ENCODE assay signal across 8 cellular contexts in genomic region chr9:133134419-133135190, GRCh38. TPM values are rescaled to one million over a fixed set of nuclear protein-coding genes. Genes with fewer than 3 reads are reported as not detected.
DNase-seq lines count a peak whose midpoint lies in the region; ATAC-seq and TF ChIP-seq lines count a peak whose summit lies in the region.

No MANE protein-coding gene starts in this region.

- H3F3A ChIP-seq in SK-N-SH (replicated peaks; ENCODE audit: insufficient read depth), result peaks cover 23% of the 10 kb centered on the region

- TF ChIP-seq EP300 in SK-N-SH (IDR thresholded peaks at IDR 0.05; ENCODE audit: borderline replicate concordance in 1 of 2, low read depth in 1 of 2, low read length in 1 of 2), result no peak

- peak overlapping the region; percentile 98 for H3K27ac Mint-ChIP-seq in activated naive CD8-positive, alpha-beta T cell

- no peaks in the 10 kb centered on the region for H3K36me3 ChIP-seq in SK-N-SH (replicated peaks in 1 of 2; ENCODE audit: control insufficient read depth in 1 of 2, insufficient read depth in 2 of 2, low read length in 1 of 2)

- H2AFZ ChIP-seq in SK-N-SH (ENCODE audit: low read depth), result no peak overlapping the region

- H3K9me3 ChIP-seq in SK-N-SH, result no peaks in the 10 kb centered on the region

- H3K9me2 ChIP-seq in SK-N-SH, result no peaks in the 10 kb centered on the region

- peak overlapping the region; percentile 47 for H3K9ac ChIP-seq in SK-N-SH

- peaks cover 27 to 63% of the 10 kb centered on the region in 2 experiments; a peak in 3 of 4 replicates for H3K4me1 ChIP-seq in SK-N-SH (ENCODE audit: control insufficient read depth in 1 of 2, insufficient read depth in 2 of 2, low read depth in 1 of 2, low read length in 1 of 2)

- 82% methylated on average over 10 of the region's 12 CpGs for WGBS in SK-N-SH (ENCODE audit: low lambda C conversion rate)

- POLR2A ChIA-PET in SK-N-SH (lab: Yijun Ruan, JAX), result interaction anchor here (1.1 to 2.9 kb wide), 5 partner anchors 14 to 465 kb away, joined by 3 to 51 read pairs (median 5); partner anchors contain the start of genes DDX31 and RALGDS

- TF ChIP-seq RAD21 in SK-N-SH (IDR thresholded peaks at IDR 0.05; ENCODE audit: low read length), result no peak

- H3K79me2 ChIP-seq in SK-N-SH (ENCODE audit: insufficient read depth), result peaks cover 14% of the 10 kb centered on the region; the same call in 1 of the 2 replicates

- ATAC-seq in SK-N-SH treated with all-trans-retinoic acid at 6 μM for 48 hours, result no peak; the same call in 2 of the 3 replicates
- ATAC-seq in stimulated activated naive CD8-positive, alpha-beta T cell treated with anti-CD3 and anti-CD28 coated beads, Interleukin-15, Interleukin-2, amounts not matched to agents 100 U/mL and 50 U/mL, for 24 hours, result peak; percentile 4
- ATAC-seq in GM19397 (IDR thresholded peaks at IDR 0.05; ENCODE audit: unreplicated experiment), result no peak

- no peaks in the 10 kb centered on the region for H3K9me3 Mint-ChIP-seq in activated naive CD8-positive, alpha-beta T cell (ENCODE audit: low read depth)

- peak overlapping the region; percentile 85 for H3K4me3 Mint-ChIP-seq in activated naive CD8-positive, alpha-beta T cell

- CTCF ChIA-PET in SK-N-SH (lab: Yijun Ruan, JAX), result interaction anchor here (0.6 to 12.1 kb wide), 8 partner anchors 11 to 157 kb away, joined by 3 to 163 read pairs (median 8); no protein-coding TSS in a partner anchor

- H3K27me3 ChIP-seq in SK-N-SH (ENCODE audit: insufficient read depth) (no peaks in the 10 kb centered on the region), layer of hippocampus (ENCODE audit: control insufficient read depth, insufficient read depth, low read length) (no peaks in the 10 kb centered on the region)

- TF ChIP-seq CTCF in SK-N-SH (IDR thresholded peaks at IDR 0.05), result no peak

- H3K27ac ChIP-seq in SK-N-SH (ENCODE audit: low read depth in 2 of 2, low read length in 1 of 2) (peak overlapping the region; percentile 89 to 97), layer of hippocampus (ENCODE audit: low read depth, low read length) (peak overlapping the region; percentile 100)

- peaks cover 2% of the 10 kb centered on the region for H3K36me3 Mint-ChIP-seq in activated naive CD8-positive, alpha-beta T cell

- DNase-seq in SK-N-SH (no peak), NOMO-1 (lab: John Stamatoyannopoulos, UW; ENCODE audit: unreplicated experiment in 2 of 2) (no peak), SIG-M5 (lab: John Stamatoyannopoulos, UW) (no peak)
- no peak for DNase-seq in stimulated activated naive CD8-positive, alpha-beta T cell treated with anti-CD3 and anti-CD28 coated beads, Interleukin-15, Interleukin-2, amounts not matched to agents 100 U/mL and 50 U/mL, for 24 hours

- H3K27me3 Mint-ChIP-seq in activated naive CD8-positive, alpha-beta T cell, result no peaks in the 10 kb centered on the region

- H3K4me3 ChIP-seq in SK-N-SH (ENCODE audit: low read depth in 2 of 2, low read length in 1 of 2), result no peak overlapping the region

- H3K4me1 Mint-ChIP-seq in activated naive CD8-positive, alpha-beta T cell (ENCODE audit: low read depth), result peaks cover 62% of the 10 kb centered on the region

- H3K4me2 ChIP-seq in SK-N-SH, result peak overlapping the region; percentile 62

- peaks cover 68% of the 10 kb centered on the region for H4K20me1 ChIP-seq in SK-N-SH (ENCODE audit: insufficient read depth)

TF ChIP-seq in SK-N-SH, 30 proteins besides CTCF, POLR2A, EP300 and RAD21:
- TF ChIP-seq NRF1 (IDR thresholded peaks at IDR 0.05; ENCODE audit: low read depth, low read length), result no peak
- no peak for TF ChIP-seq GABPA (IDR thresholded peaks at IDR 0.05; ENCODE audit: low read depth)
- no peak for TF ChIP-seq SIN3A (IDR thresholded peaks at IDR 0.05; ENCODE audit: borderline replicate concordance, low read depth, low read length)
- TF ChIP-seq NFIC (IDR thresholded peaks at IDR 0.05; ENCODE audit: borderline replicate concordance), result no peak
- TF ChIP-seq RXRA (IDR thresholded peaks at IDR 0.05; ENCODE audit: borderline replicate concordance, low read depth), result no peak
- TF ChIP-seq, protein P1, sequence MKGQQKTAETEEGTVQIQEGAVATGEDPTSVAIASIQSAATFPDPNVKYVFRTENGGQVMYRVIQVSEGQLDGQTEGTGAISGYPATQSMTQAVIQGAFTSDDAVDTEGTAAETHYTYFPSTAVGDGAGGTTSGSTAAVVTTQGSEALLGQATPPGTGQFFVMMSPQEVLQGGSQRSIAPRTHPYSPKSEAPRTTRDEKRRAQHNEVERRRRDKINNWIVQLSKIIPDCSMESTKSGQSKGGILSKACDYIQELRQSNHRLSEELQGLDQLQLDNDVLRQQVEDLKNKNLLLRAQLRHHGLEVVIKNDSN (IDR thresholded peaks at IDR 0.05; ENCODE audit: borderline replicate concordance, low read depth), result no peak
- TF ChIP-seq, protein P2, sequence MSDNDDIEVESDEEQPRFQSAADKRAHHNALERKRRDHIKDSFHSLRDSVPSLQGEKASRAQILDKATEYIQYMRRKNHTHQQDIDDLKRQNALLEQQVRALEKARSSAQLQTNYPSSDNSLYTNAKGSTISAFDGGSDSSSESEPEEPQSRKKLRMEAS (IDR thresholded peaks at IDR 0.05; ENCODE audit: low read depth), result no peak
- no peak for TF ChIP-seq RFX5 (IDR thresholded peaks at IDR 0.05; ENCODE audit: low read length)

TF ChIP-seq in SK-N-SH treated with all-trans-retinoic acid at 6 μM for 48 hours, 23 proteins besides CTCF, POLR2A, EP300 and RAD21:
- TF ChIP-seq SNAI2 (CRISPR knock-in tag; IDR thresholded peaks at IDR 0.05) (no peak), ZFP3 (CRISPR knock-in tag; IDR thresholded peaks at IDR 0.05) (no peak), OSR1 (CRISPR knock-in tag; IDR thresholded peaks at IDR 0.05) (no peak), PPARA (CRISPR knock-in tag; IDR thresholded peaks at IDR 0.05; ENCODE audit: borderline replicate concordance) (no peak), CSDC2 (CRISPR knock-in tag; IDR thresholded peaks at IDR 0.05) (no peak), RARB (CRISPR knock-in tag; IDR thresholded peaks at IDR 0.05) (no peak)
- TF ChIP-seq, protein P3, sequence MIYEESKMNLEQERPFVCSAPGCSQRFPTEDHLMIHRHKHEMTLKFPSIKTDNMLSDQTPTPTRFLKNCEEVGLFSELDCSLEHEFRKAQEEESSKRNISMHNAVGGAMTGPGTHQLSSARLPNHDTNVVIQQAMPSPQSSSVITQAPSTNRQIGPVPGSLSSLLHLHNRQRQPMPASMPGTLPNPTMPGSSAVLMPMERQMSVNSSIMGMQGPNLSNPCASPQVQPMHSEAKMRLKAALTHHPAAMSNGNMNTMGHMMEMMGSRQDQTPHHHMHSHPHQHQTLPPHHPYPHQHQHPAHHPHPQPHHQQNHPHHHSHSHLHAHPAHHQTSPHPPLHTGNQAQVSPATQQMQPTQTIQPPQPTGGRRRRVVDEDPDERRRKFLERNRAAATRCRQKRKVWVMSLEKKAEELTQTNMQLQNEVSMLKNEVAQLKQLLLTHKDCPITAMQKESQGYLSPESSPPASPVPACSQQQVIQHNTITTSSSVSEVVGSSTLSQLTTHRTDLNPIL (CRISPR knock-in tag; IDR thresholded peaks at IDR 0.05; ENCODE audit: low read depth), result no peak
- TF ChIP-seq, protein P4, sequence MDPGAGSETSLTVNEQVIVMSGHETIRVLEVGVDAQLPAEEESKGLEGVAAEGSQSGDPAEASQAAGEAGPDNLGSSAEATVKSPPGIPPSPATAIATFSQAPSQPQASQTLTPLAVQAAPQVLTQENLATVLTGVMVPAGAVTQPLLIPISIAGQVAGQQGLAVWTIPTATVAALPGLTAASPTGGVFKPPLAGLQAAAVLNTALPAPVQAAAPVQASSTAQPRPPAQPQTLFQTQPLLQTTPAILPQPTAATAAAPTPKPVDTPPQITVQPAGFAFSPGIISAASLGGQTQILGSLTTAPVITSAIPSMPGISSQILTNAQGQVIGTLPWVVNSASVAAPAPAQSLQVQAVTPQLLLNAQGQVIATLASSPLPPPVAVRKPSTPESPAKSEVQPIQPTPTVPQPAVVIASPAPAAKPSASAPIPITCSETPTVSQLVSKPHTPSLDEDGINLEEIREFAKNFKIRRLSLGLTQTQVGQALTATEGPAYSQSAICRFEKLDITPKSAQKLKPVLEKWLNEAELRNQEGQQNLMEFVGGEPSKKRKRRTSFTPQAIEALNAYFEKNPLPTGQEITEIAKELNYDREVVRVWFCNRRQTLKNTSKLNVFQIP (CRISPR knock-in tag; IDR thresholded peaks at IDR 0.05; ENCODE audit: borderline replicate concordance, low read depth), result no peak

RNA-seq across cellular contexts. Expression of gene RALGDS, which starts 13.6 kb away (rescaled TPM):
- polyA plus RNA-seq in SK-N-SH (2012; rRNA removed), result 64.1 and 64.7 TPM in 2 replicates
- 29.8 and 47.9 TPM in 2 replicates for polyA plus RNA-seq in SK-N-SH (2012; cell fraction: cytosol; rRNA removed)
- 152 and 169 TPM in 2 replicates for polyA plus RNA-seq in SK-N-SH (2012; cell fraction: nucleus; rRNA removed)

RNA-seq across cellular contexts. Expression of gene GBGT1, which starts 29.1 kb away (rescaled TPM):
- polyA plus RNA-seq in SK-N-SH (2012; rRNA removed), result 0.45 and 0.51 TPM in 2 replicates
- polyA plus RNA-seq in SK-N-SH (2012; cell fraction: cytosol; rRNA removed), result 0.22 and 0.30 TPM in 2 replicates
- 1.1 and 1.7 TPM in 2 replicates for polyA plus RNA-seq in SK-N-SH (2012; cell fraction: nucleus; rRNA removed)
